ENCODE assay signal across 18 cellular contexts in genomic region chr18:62812891-62813290, GRCh38.
"Had no signal": no experiment of that assay in that cellular context is flagged by ENCODE, and none has a peak within 500 bp of the region (broad histone marks: within the 10 kb centered on the region; RNA-seq: fewer than 3 reads in every experiment).

No MANE protein-coding gene starts in this region.

- H3K9me3 ChIP-seq: adrenal gland, esophagus squamous epithelium, heart right ventricle, tibial nerve had no signal

- ATAC-seq: activated CD4-positive, alpha-beta T cell treated with anti-CD3 and anti-CD28 coated beads for 36 hours; activated naive CD4-positive, alpha-beta T cell treated with anti-CD3 and anti-CD28 coated beads, Interleukin-2, amount 50 U/mL, for 72 hours; heart right ventricle; stimulated activated naive CD8-positive, alpha-beta T cell treated with anti-CD3 and anti-CD28 coated beads, Interleukin-15, Interleukin-2, amounts not matched to agents 100 U/mL and 50 U/mL, for 24 hours had no signal

- H3K27me3 ChIP-seq: adrenal gland, esophagus squamous epithelium, heart right ventricle, tibial nerve had no signal

- H3K27ac Mint-ChIP-seq: activated CD4-positive, alpha-beta T cell treated with anti-CD3 and anti-CD28 coated beads for 36 hours; activated naive CD4-positive, alpha-beta T cell treated with anti-CD3 and anti-CD28 coated beads, Interleukin-2, amount 50 U/mL, for 72 hours; immature natural killer cell had no signal

- H3K36me3 Mint-ChIP-seq: activated naive CD4-positive, alpha-beta T cell treated with anti-CD3 and anti-CD28 coated beads, Interleukin-2, amount 50 U/mL, for 72 hours; immature natural killer cell had no signal

- H3K27ac ChIP-seq: adrenal gland, esophagus squamous epithelium, heart right ventricle, tibial nerve, WERI-Rb-1 had no signal

- H3K4me3 Mint-ChIP-seq: activated CD4-positive, alpha-beta T cell treated with anti-CD3 and anti-CD28 coated beads for 36 hours; immature natural killer cell had no signal

- H3K27me3 Mint-ChIP-seq: activated CD4-positive, alpha-beta T cell treated with anti-CD3 and anti-CD28 coated beads for 36 hours had no signal

- H3K36me3 ChIP-seq: adrenal gland, esophagus squamous epithelium, heart right ventricle, tibial nerve, WERI-Rb-1 had no signal

- H3K9me3 Mint-ChIP-seq: activated naive CD4-positive, alpha-beta T cell treated with anti-CD3 and anti-CD28 coated beads, Interleukin-2, amount 50 U/mL, for 72 hours; immature natural killer cell had no signal

- H3K4me1 Mint-ChIP-seq: activated CD4-positive, alpha-beta T cell treated with anti-CD3 and anti-CD28 coated beads for 36 hours had no signal

- H3K4me3 ChIP-seq: adrenal gland, esophagus squamous epithelium, heart right ventricle, tibial nerve had no signal

- DNase-seq: activated CD4-positive, alpha-beta T cell treated with anti-CD3 and anti-CD28 coated beads for 36 hours; activated CD4-positive, alpha-beta T cell treated with anti-CD3 and anti-CD28 coated beads, Interleukin-2, amount 50 U/mL, for 48 hours; activated gamma-delta T cell; dermis blood vessel endothelial cell; effector memory CD4-positive, alpha-beta T cell; esophagus squamous epithelium; heart right ventricle; immature natural killer cell; occipital lobe; stimulated activated CD4-positive, alpha-beta T cell treated with anti-CD3 and anti-CD28 coated beads, Interleukin-12 subunit alpha, Interleukin-12 subunit beta, amount 100 ng/mL, for 4 hours; stimulated activated CD4-positive, alpha-beta T cell treated with anti-CD3 and anti-CD28 coated beads, Interleukin-2, amount 100 ng/mL, for 24 hours; stimulated activated naive CD8-positive, alpha-beta T cell treated with anti-CD3 and anti-CD28 coated beads, Interleukin-15, Interleukin-2, amounts not matched to agents 100 U/mL and 50 U/mL, for 24 hours; substantia nigra; T-helper 2 cell; WERI-Rb-1 had no signal
